ENCODE assay signal across 1 cellular context in genomic region chr12:52291267-52291935, GRCh38.
TF ChIP-seq lines count a peak whose summit lies in the region.

KRT81 (minus strand) TSS chr12:52291534; CDS start chr12:52291465, 69 bp downstream.

TF ChIP-seq in HepG2, 621 proteins besides CTCF, POLR2A, EP300 and RAD21:
- no peak for TF ChIP-seq POLR2AphosphoS5 (IDR thresholded peaks at IDR 0.05; ENCODE audit: low read depth, low read length)
- no peak for TF ChIP-seq ZNF776 (CRISPR knock-in tag; IDR thresholded peaks at IDR 0.05)
- no peak for TF ChIP-seq CBX2 (IDR thresholded peaks at IDR 0.05; ENCODE audit: low read depth, low read length)
- no peak for TF ChIP-seq CBX2 (CRISPR knock-in tag; IDR thresholded peaks at IDR 0.05; ENCODE audit: low read depth)
- TF ChIP-seq, protein P1, sequence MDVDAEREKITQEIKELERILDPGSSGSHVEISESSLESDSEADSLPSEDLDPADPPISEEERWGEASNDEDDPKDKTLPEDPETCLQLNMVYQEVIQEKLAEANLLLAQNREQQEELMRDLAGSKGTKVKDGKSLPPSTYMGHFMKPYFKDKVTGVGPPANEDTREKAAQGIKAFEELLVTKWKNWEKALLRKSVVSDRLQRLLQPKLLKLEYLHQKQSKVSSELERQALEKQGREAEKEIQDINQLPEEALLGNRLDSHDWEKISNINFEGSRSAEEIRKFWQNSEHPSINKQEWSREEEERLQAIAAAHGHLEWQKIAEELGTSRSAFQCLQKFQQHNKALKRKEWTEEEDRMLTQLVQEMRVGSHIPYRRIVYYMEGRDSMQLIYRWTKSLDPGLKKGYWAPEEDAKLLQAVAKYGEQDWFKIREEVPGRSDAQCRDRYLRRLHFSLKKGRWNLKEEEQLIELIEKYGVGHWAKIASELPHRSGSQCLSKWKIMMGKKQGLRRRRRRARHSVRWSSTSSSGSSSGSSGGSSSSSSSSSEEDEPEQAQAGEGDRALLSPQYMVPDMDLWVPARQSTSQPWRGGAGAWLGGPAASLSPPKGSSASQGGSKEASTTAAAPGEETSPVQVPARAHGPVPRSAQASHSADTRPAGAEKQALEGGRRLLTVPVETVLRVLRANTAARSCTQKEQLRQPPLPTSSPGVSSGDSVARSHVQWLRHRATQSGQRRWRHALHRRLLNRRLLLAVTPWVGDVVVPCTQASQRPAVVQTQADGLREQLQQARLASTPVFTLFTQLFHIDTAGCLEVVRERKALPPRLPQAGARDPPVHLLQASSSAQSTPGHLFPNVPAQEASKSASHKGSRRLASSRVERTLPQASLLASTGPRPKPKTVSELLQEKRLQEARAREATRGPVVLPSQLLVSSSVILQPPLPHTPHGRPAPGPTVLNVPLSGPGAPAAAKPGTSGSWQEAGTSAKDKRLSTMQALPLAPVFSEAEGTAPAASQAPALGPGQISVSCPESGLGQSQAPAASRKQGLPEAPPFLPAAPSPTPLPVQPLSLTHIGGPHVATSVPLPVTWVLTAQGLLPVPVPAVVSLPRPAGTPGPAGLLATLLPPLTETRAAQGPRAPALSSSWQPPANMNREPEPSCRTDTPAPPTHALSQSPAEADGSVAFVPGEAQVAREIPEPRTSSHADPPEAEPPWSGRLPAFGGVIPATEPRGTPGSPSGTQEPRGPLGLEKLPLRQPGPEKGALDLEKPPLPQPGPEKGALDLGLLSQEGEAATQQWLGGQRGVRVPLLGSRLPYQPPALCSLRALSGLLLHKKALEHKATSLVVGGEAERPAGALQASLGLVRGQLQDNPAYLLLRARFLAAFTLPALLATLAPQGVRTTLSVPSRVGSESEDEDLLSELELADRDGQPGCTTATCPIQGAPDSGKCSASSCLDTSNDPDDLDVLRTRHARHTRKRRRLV (CRISPR knock-in tag; IDR thresholded peaks at IDR 0.05), result no peak
- TF ChIP-seq SIX1 (CRISPR knock-in tag; IDR thresholded peaks at IDR 0.05; ENCODE audit: borderline replicate concordance), result no peak
- TF ChIP-seq, protein P2, sequence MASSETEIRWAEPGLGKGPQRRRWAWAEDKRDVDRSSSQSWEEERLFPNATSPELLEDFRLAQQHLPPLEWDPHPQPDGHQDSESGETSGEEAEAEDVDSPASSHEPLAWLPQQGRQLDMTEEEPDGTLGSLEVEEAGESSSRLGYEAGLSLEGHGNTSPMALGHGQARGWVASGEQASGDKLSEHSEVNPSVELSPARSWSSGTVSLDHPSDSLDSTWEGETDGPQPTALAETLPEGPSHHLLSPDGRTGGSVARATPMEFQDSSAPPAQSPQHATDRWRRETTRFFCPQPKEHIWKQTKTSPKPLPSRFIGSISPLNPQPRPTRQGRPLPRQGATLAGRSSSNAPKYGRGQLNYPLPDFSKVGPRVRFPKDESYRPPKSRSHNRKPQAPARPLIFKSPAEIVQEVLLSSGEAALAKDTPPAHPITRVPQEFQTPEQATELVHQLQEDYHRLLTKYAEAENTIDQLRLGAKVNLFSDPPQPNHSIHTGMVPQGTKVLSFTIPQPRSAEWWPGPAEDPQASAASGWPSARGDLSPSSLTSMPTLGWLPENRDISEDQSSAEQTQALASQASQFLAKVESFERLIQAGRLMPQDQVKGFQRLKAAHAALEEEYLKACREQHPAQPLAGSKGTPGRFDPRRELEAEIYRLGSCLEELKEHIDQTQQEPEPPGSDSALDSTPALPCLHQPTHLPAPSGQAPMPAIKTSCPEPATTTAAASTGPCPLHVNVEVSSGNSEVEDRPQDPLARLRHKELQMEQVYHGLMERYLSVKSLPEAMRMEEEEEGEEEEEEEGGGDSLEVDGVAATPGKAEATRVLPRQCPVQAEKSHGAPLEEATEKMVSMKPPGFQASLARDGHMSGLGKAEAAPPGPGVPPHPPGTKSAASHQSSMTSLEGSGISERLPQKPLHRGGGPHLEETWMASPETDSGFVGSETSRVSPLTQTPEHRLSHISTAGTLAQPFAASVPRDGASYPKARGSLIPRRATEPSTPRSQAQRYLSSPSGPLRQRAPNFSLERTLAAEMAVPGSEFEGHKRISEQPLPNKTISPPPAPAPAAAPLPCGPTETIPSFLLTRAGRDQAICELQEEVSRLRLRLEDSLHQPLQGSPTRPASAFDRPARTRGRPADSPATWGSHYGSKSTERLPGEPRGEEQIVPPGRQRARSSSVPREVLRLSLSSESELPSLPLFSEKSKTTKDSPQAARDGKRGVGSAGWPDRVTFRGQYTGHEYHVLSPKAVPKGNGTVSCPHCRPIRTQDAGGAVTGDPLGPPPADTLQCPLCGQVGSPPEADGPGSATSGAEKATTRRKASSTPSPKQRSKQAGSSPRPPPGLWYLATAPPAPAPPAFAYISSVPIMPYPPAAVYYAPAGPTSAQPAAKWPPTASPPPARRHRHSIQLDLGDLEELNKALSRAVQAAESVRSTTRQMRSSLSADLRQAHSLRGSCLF (CRISPR knock-in tag; IDR thresholded peaks at IDR 0.05; ENCODE audit: borderline replicate concordance), result no peak
- no peak for TF ChIP-seq SAFB2 (CRISPR knock-in tag; IDR thresholded peaks at IDR 0.05; ENCODE audit: borderline replicate concordance, low read depth)
- no peak for TF ChIP-seq ZFP82 (CRISPR knock-in tag; IDR thresholded peaks at IDR 0.05; ENCODE audit: borderline replicate concordance)
- TF ChIP-seq ZNF704 (CRISPR knock-in tag; IDR thresholded peaks at IDR 0.05; ENCODE audit: borderline replicate concordance), result no peak
- no peak for TF ChIP-seq CCAR2 (optimal IDR thresholded peaks at IDR 0.05; ENCODE audit: low read depth, low read length)
- no peak for TF ChIP-seq ZNF777 (CRISPR knock-in tag; IDR thresholded peaks at IDR 0.05)
- TF ChIP-seq PBX2 (CRISPR knock-in tag; IDR thresholded peaks at IDR 0.05), result no peak
TF ChIP-seq in HepG2: peak in this region for 0.
